ENCODE assay signal across 9 cellular contexts in the genomic region with DNA sequence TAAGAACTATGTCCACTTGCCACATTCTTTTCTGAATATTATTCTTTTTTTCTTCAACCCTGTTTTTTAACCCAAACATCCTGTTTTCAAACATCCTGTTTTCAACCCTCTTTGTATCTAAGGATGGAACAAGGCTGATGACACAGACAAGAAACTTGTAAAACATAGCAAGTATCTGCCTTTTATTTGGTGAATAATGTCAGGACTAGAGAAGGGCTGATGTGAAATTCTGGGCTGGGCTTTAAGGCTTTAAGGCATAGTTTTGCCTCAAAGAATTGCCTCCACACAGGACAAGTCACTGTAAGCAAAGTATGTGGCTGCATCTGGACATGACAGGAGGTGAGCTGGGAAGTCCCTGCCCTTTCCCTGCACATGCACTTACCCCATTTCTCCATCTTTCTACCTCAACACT. TPM values are rescaled to one million over a fixed set of nuclear protein-coding genes. Genes with fewer than 3 reads are reported as not detected.
A peak's percentile ranks its signal among the peaks of the same experiment; 100 is the strongest.
DNase-seq lines count a peak whose midpoint lies in the region; ATAC-seq, FAIRE-seq and TF ChIP-seq lines count a peak whose summit lies in the region.
"Had no signal": no experiment of that assay in that cellular context is flagged by ENCODE, and none has a peak within 500 bp of the region (broad histone marks: within the 10 kb centered on the region; RNA-seq: fewer than 3 reads in every experiment).

No MANE protein-coding gene starts in this region.

- H3K36me3 ChIP-seq in keratinocyte (ENCODE audit: control insufficient read depth in 2 of 2, extremely low read depth in 1 of 2, insufficient read depth in 2 of 2, low read length in 2 of 2): no peaks in the 10 kb centered on the region
- no peaks in the 10 kb centered on the region for H3K36me3 ChIP-seq in breast epithelium

- no peaks in the 10 kb centered on the region for H3K9me3 Mint-ChIP-seq in nephron progenitor cell

- H3K9me3 ChIP-seq in keratinocyte (ENCODE audit: control insufficient read depth, low read depth, low read length): no peaks in the 10 kb centered on the region
- no peaks in the 10 kb centered on the region for H3K9me3 ChIP-seq in breast epithelium

- H3K4me2 ChIP-seq in keratinocyte (ENCODE audit: control insufficient read depth, extremely low read depth, insufficient read depth, low read depth, low read length): no peak overlapping the region

- H3K4me1 ChIP-seq in keratinocyte (ENCODE audit: control insufficient read depth, extremely low read depth, insufficient read depth, low read length) (peaks cover 31% of the 10 kb centered on the region), breast epithelium (no peaks in the 10 kb centered on the region)

- no peak for FAIRE-seq in keratinocyte (lab: Jason Lieb, UNC)

- no peak overlapping the region for H3K4me3 Mint-ChIP-seq in nephron progenitor cell

- ATAC-seq in GM21576 (IDR thresholded peaks at IDR 0.05; ENCODE audit: unreplicated experiment): peak; percentile 19
- peak; percentile 54 for ATAC-seq in SK-N-SH treated with all-trans-retinoic acid at 6 μM for 48 hours

- H3K79me2 ChIP-seq in keratinocyte (ENCODE audit: control insufficient read depth, insufficient read depth, low read length): no peaks in the 10 kb centered on the region

- no peaks in the 10 kb centered on the region for H4K20me1 ChIP-seq in keratinocyte (ENCODE audit: control insufficient read depth, extremely low read depth, insufficient read depth, low read length)

- no peak overlapping the region for H3K4me3 ChIP-seq in GM12864 (ENCODE audit: low read depth, low read length)
- H3K4me3 ChIP-seq in keratinocyte (ENCODE audit: control insufficient read depth in 2 of 3, extremely low read depth in 1 of 3, insufficient read depth in 2 of 3, low read depth in 1 of 3, low read length in 3 of 3): no peak overlapping the region
- no peak overlapping the region for H3K4me3 ChIP-seq in breast epithelium
- H3K4me3 ChIP-seq: SK-N-MC had no signal

- no peak overlapping the region for H2AFZ ChIP-seq in keratinocyte (ENCODE audit: control insufficient read depth, low read length)

- H3K27ac Mint-ChIP-seq in nephron progenitor cell: no peak overlapping the region

- peaks cover 5% of the 10 kb centered on the region for H3K27me3 Mint-ChIP-seq in nephron progenitor cell (ENCODE audit: low read depth, poor library complexity)

- H3K27ac ChIP-seq in keratinocyte (ENCODE audit: control insufficient read depth, insufficient read depth, low read length): peak overlapping the region; percentile 32
- no peak overlapping the region for H3K27ac ChIP-seq in breast epithelium
- H3K27ac ChIP-seq: SK-N-MC had no signal

- intact Hi-C loops in breast epithelium (cut with DNase I; ENCODE audit: low total_unique reads): no loop called here

- no peak overlapping the region for H3K9ac ChIP-seq in keratinocyte (ENCODE audit: control insufficient read depth, extremely low read depth, insufficient read depth, low read length)

- DNase-seq in GM12864 (ENCODE audit: low read depth) (peak; percentile 68), keratinocyte (ENCODE audit: low read depth, low spot score) (no peak), SW480 (ENCODE audit: low spot score) (no peak), inferior parietal cortex (ENCODE audit: extremely low spot score) (no peak), nephron progenitor cell (no peak), breast epithelium (ENCODE audit: low spot score in 2 of 2) (no peak)

- no peaks in the 10 kb centered on the region for H3K9me1 ChIP-seq in keratinocyte (ENCODE audit: control insufficient read depth, extremely low read depth, insufficient read depth, low read length)

- no peak for TF ChIP-seq POLR2A in breast epithelium (IDR thresholded peaks at IDR 0.05)

- TF ChIP-seq CTCF in GM12864 (IDR thresholded peaks at IDR 0.05; ENCODE audit: low read depth, low read length, missing control alignments) (no peak), keratinocyte (optimal IDR thresholded peaks at IDR 0.05 in 1 of 3, IDR thresholded peaks at IDR 0.05 in 1 of 3, conservative IDR thresholded peaks at IDR 0.05 in 1 of 3; ENCODE audit: extremely low read depth in 1 of 3, insufficient read depth in 2 of 3, low read length in 3 of 3) (no peak), nephron progenitor cell (IDR thresholded peaks at IDR 0.05) (no peak), breast epithelium (IDR thresholded peaks at IDR 0.05) (no peak)

- H3K27me3 ChIP-seq in keratinocyte (ENCODE audit: control insufficient read depth, extremely low read depth, insufficient read depth, low read length) (no peaks in the 10 kb centered on the region), breast epithelium (no peaks in the 10 kb centered on the region)

- H3K36me3 Mint-ChIP-seq in nephron progenitor cell (ENCODE audit: low read depth): no peaks in the 10 kb centered on the region

- dilution Hi-C loops in keratinocyte (cut with MboI; ENCODE audit: extremely low pct_ligation_motif_present, low sequenced_read_pairs): no loop called here

- H3K4me1 Mint-ChIP-seq in nephron progenitor cell: no peaks in the 10 kb centered on the region

TF ChIP-seq in SK-N-SH treated with all-trans-retinoic acid at 6 μM for 48 hours, 23 proteins besides CTCF, POLR2A, EP300 and RAD21 (continues in another document):
- TF ChIP-seq RARB (CRISPR knock-in tag; IDR thresholded peaks at IDR 0.05) (no peak), ZNF70 (CRISPR knock-in tag; IDR thresholded peaks at IDR 0.05) (no peak), ZC3H10 (CRISPR knock-in tag; IDR thresholded peaks at IDR 0.05) (no peak), ZFP3 (CRISPR knock-in tag; IDR thresholded peaks at IDR 0.05) (no peak), TOX (CRISPR knock-in tag; IDR thresholded peaks at IDR 0.05; ENCODE audit: borderline replicate concordance) (no peak), GLIS3 (CRISPR knock-in tag; IDR thresholded peaks at IDR 0.05) (no peak), TCF4 (CRISPR knock-in tag; IDR thresholded peaks at IDR 0.05; ENCODE audit: borderline replicate concordance) (no peak), CREB5 (CRISPR knock-in tag; IDR thresholded peaks at IDR 0.05; ENCODE audit: low read depth) (no peak)
- TF ChIP-seq, protein P1, sequence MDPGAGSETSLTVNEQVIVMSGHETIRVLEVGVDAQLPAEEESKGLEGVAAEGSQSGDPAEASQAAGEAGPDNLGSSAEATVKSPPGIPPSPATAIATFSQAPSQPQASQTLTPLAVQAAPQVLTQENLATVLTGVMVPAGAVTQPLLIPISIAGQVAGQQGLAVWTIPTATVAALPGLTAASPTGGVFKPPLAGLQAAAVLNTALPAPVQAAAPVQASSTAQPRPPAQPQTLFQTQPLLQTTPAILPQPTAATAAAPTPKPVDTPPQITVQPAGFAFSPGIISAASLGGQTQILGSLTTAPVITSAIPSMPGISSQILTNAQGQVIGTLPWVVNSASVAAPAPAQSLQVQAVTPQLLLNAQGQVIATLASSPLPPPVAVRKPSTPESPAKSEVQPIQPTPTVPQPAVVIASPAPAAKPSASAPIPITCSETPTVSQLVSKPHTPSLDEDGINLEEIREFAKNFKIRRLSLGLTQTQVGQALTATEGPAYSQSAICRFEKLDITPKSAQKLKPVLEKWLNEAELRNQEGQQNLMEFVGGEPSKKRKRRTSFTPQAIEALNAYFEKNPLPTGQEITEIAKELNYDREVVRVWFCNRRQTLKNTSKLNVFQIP (CRISPR knock-in tag; IDR thresholded peaks at IDR 0.05; ENCODE audit: borderline replicate concordance, low read depth): no peak
- TF ChIP-seq, protein P2, sequence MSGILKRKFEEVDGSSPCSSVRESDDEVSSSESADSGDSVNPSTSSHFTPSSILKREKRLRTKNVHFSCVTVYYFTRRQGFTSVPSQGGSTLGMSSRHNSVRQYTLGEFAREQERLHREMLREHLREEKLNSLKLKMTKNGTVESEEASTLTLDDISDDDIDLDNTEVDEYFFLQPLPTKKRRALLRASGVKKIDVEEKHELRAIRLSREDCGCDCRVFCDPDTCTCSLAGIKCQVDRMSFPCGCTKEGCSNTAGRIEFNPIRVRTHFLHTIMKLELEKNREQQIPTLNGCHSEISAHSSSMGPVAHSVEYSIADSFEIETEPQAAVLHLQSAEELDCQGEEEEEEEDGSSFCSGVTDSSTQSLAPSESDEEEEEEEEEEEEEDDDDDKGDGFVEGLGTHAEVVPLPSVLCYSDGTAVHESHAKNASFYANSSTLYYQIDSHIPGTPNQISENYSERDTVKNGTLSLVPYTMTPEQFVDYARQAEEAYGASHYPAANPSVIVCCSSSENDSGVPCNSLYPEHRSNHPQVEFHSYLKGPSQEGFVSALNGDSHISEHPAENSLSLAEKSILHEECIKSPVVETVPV (CRISPR knock-in tag; IDR thresholded peaks at IDR 0.05): no peak

RNA-seq across cellular contexts. Expression of gene RIC1, which starts 42.5 kb away (rescaled TPM):
- 17.2 to 20.5 TPM (median 19.6 TPM) in 3 replicates for polyA plus RNA-seq in keratinocyte
- polyA plus RNA-seq in keratinocyte (2011; ENCODE audit: low read depth): 7.2 TPM
- polyA plus RNA-seq in keratinocyte (2011; cell fraction: cytosol; rRNA removed): 7.8 and 16.1 TPM in 2 replicates
- 33.6 and 39.6 TPM in 2 replicates for polyA plus RNA-seq in keratinocyte (2011; cell fraction: nucleus; rRNA removed)
- 8.9 and 11.0 TPM in 2 replicates for polyA plus RNA-seq in keratinocyte (2012; ENCODE audit: low replicate concordance)
- 22.7 to 62.7 TPM (median 42.9 TPM) in 3 replicates for polyA minus RNA-seq in keratinocyte
- polyA minus RNA-seq in keratinocyte (2011; cell fraction: cytosol; rRNA and poly(A)+ RNA removed): 13.0 TPM
- 46.8 and 96.8 TPM in 2 replicates for polyA minus RNA-seq in keratinocyte (2011; cell fraction: nucleus; rRNA and poly(A)+ RNA removed)
- 10 to 100 TPM; 42.6 to 74.5 (median 53.1) TPM for total RNA-seq in breast epithelium
